ENCODE assay signal across 9 cellular contexts in genomic region chr11:67275606-67276409, GRCh38. TPM values are rescaled to one million over a fixed set of nuclear protein-coding genes. Genes with fewer than 3 reads are reported as not detected.
A peak's percentile ranks its signal among the peaks of the same experiment; 100 is the strongest.
DNase-seq lines count a peak whose midpoint lies in the region; ATAC-seq and TF ChIP-seq lines count a peak whose summit lies in the region.
"Had no signal": no experiment of that assay in that cellular context is flagged by ENCODE, and none has a peak within 500 bp of the region (broad histone marks: within the 10 kb centered on the region; RNA-seq: fewer than 3 reads in every experiment).

No MANE protein-coding gene starts in this region.

- no peak for ATAC-seq in activated naive CD8-positive, alpha-beta T cell treated with anti-CD3 and anti-CD28 coated beads, Interleukin-2, amount 50 U/mL, for 24 hours
- ATAC-seq in naive B cell (ENCODE audit: low read depth in 2 of 2) (no peak), left lobe of liver (no peak), GM21825 (IDR thresholded peaks at IDR 0.05; ENCODE audit: unreplicated experiment) (no peak)

- H3K27me3 Mint-ChIP-seq in MCF 10A (ENCODE audit: insufficient read depth, unreplicated experiment) (no peaks in the 10 kb centered on the region), naive B cell (no peaks in the 10 kb centered on the region)
- H3K27me3 Mint-ChIP-seq in activated naive CD8-positive, alpha-beta T cell treated with anti-CD3 and anti-CD28 coated beads, Interleukin-2, amount 50 U/mL, for 24 hours: no peaks in the 10 kb centered on the region

- H3K4me3 Mint-ChIP-seq in MCF 10A (ENCODE audit: unreplicated experiment) (no peak overlapping the region), naive B cell (peak overlapping the region; percentile 63 to 99 (median 83))
- peak overlapping the region; percentile 37 for H3K4me3 Mint-ChIP-seq in activated naive CD8-positive, alpha-beta T cell treated with anti-CD3 and anti-CD28 coated beads, Interleukin-2, amount 50 U/mL, for 24 hours

- H3K4me1 ChIP-seq in breast epithelium (peaks cover 58 to 60% of the 10 kb centered on the region in 2 donors), vagina (peaks cover 92% of the 10 kb centered on the region)

- H3K9me3 Mint-ChIP-seq in MCF 10A (ENCODE audit: unreplicated experiment): no peaks in the 10 kb centered on the region
- H3K9me3 Mint-ChIP-seq in activated naive CD8-positive, alpha-beta T cell treated with anti-CD3 and anti-CD28 coated beads, Interleukin-2, amount 50 U/mL, for 24 hours: no peaks in the 10 kb centered on the region
- no peaks in the 10 kb centered on the region for H3K9me3 Mint-ChIP-seq in naive B cell

- CTCF ChIA-PET in MCF 10A (lab: Yijun Ruan, JAX): interaction anchor here (0.5 to 0.6 kb wide), 2 partner anchors 17 to 218 kb away, joined by 4 to 5 read pairs; no protein-coding TSS in a partner anchor

- H3K36me3 Mint-ChIP-seq in MCF 10A (ENCODE audit: insufficient read depth, unreplicated experiment) (peaks cover 21% of the 10 kb centered on the region), naive B cell (peaks cover 0 to 13% of the 10 kb centered on the region in 2 donors)
- H3K36me3 Mint-ChIP-seq in activated naive CD8-positive, alpha-beta T cell treated with anti-CD3 and anti-CD28 coated beads, Interleukin-2, amount 50 U/mL, for 24 hours (ENCODE audit: low read depth): peaks cover 42% of the 10 kb centered on the region

- intact Hi-C loops in breast epithelium (cut with DNase I; ENCODE audit: low total_unique reads): no loop called here
- intact Hi-C loops in MCF 10A (cut with micrococcal nuclease): no loop called here
- intact Hi-C loops in vagina (cut with DNase I): no loop called here

- POLR2A ChIA-PET in MCF 10A (lab: Yijun Ruan, JAX): no interaction called here

- H3K4me1 Mint-ChIP-seq in MCF 10A (ENCODE audit: insufficient read depth, unreplicated experiment) (no peaks in the 10 kb centered on the region), naive B cell (peaks cover 60 to 90% (median 89%) of the 10 kb centered on the region in 3 donors)
- peaks cover 90% of the 10 kb centered on the region for H3K4me1 Mint-ChIP-seq in activated naive CD8-positive, alpha-beta T cell treated with anti-CD3 and anti-CD28 coated beads, Interleukin-2, amount 50 U/mL, for 24 hours

- H3K27ac Mint-ChIP-seq in MCF 10A (ENCODE audit: low read depth, unreplicated experiment) (no peak overlapping the region), naive B cell (peak overlapping the region; percentile 90 to 95 (median 93))
- peak overlapping the region; percentile 100 for H3K27ac Mint-ChIP-seq in activated naive CD8-positive, alpha-beta T cell treated with anti-CD3 and anti-CD28 coated beads, Interleukin-2, amount 50 U/mL, for 24 hours

- H3K27ac ChIP-seq in breast epithelium (peak overlapping the region; percentile 92 to 98), vagina (peak overlapping the region; percentile 92)

- no peak for DNase-seq in breast epithelium (ENCODE audit: low spot score in 2 of 2)
- no peak for DNase-seq in MCF 10A (ENCODE audit: unreplicated experiment)
- no peak for DNase-seq in activated naive CD8-positive, alpha-beta T cell treated with anti-CD3 and anti-CD28 coated beads, Interleukin-2, amount 50 U/mL, for 24 hours
- no peak for DNase-seq in naive B cell
- DNase-seq in vagina (ENCODE audit: extremely low spot score in 2 of 2): no peak
- DNase-seq in A172 (ENCODE audit: low spot score): no peak
- no peak for DNase-seq in left lobe of liver (ENCODE audit: low spot score)
- DNase-seq: dermis blood vessel endothelial cell had no signal

- H3K36me3 ChIP-seq in breast epithelium (peaks cover 2% of the 10 kb centered on the region), vagina (peaks cover 0 to 22% of the 10 kb centered on the region in 2 donors)

- H3K9me3 ChIP-seq in breast epithelium (no peaks in the 10 kb centered on the region), vagina (no peaks in the 10 kb centered on the region)

- BruUV-seq in MCF 10A (replicated peaks; lab: Mats Ljungman, UMichigan): no TSS peak

- H3K27me3 ChIP-seq in breast epithelium (no peaks in the 10 kb centered on the region), vagina (no peaks in the 10 kb centered on the region)

- TF ChIP-seq POLR2A in breast epithelium (IDR thresholded peaks at IDR 0.05) (no peak), vagina (IDR thresholded peaks at IDR 0.05) (no peak)

- H3K4me3 ChIP-seq in breast epithelium (peak overlapping the region in 1 of 3 donors; percentile 33), vagina (no peak overlapping the region)

- TF ChIP-seq CTCF in breast epithelium (IDR thresholded peaks at IDR 0.05): no peak
- no peak for TF ChIP-seq CTCF in MCF 10A (IDR thresholded peaks at IDR 0.05; ENCODE audit: unreplicated experiment)
- TF ChIP-seq CTCF in vagina (IDR thresholded peaks at IDR 0.05): no peak

RNA-seq across cellular contexts. Expression of gene GRK2, which starts 9.5 kb away (rescaled TPM):
- total RNA-seq in breast epithelium (10 to 100 TPM; 41.1 to 52.8 (median 52.1) TPM), MCF 10A (2022) (48.1 and 50.1 TPM in 2 replicates), vagina (100 TPM), left lobe of liver (29.0 TPM)
- polyA plus RNA-seq in naive B cell (ENCODE audit: low read depth in 6 of 6): 10 to 100 TPM; 17.9 to 63.4 (median 31.7) TPM
- total RNA-seq in A172 (2014; rRNA removed; shearing (Covaris generic)): 40.3 and 44.6 TPM in 2 replicates

RNA-seq across cellular contexts. Expression of gene ANKRD13D, which starts 13.3 kb away (rescaled TPM):
- total RNA-seq in breast epithelium (10 to 100 TPM; 23.7 to 51.8 (median 40.7) TPM), MCF 10A (2022) (39.7 and 46.2 TPM in 2 replicates), vagina (62.9 TPM), left lobe of liver (9.8 TPM)
- 10 to 100 TPM in 2 of 6 donors, 1 to 10 TPM in 4; 3.5 to 18.4 (median 8.4) TPM for polyA plus RNA-seq in naive B cell (ENCODE audit: low read depth in 6 of 6)
- 25.4 and 51.8 TPM in 2 replicates for total RNA-seq in A172 (2014; rRNA removed; shearing (Covaris generic))

RNA-seq across cellular contexts. Expression of gene SSH3, which starts 27.5 kb away (rescaled TPM):
- total RNA-seq in breast epithelium: 10 to 100 TPM; 28.8 to 55.2 (median 34.4) TPM
- 31.7 and 38.0 TPM in 2 replicates for total RNA-seq in MCF 10A (2022)
- under 1 TPM in 1 of 6 donors, not detected in 5; 0.18 TPM for polyA plus RNA-seq in naive B cell (ENCODE audit: low read depth in 6 of 6)
- 98.0 TPM for total RNA-seq in vagina
- total RNA-seq in A172 (2014; rRNA removed; shearing (Covaris generic)): 3.2 and 10.0 TPM in 2 replicates
- 18.2 TPM for total RNA-seq in left lobe of liver
